In the genomic region with DNA sequence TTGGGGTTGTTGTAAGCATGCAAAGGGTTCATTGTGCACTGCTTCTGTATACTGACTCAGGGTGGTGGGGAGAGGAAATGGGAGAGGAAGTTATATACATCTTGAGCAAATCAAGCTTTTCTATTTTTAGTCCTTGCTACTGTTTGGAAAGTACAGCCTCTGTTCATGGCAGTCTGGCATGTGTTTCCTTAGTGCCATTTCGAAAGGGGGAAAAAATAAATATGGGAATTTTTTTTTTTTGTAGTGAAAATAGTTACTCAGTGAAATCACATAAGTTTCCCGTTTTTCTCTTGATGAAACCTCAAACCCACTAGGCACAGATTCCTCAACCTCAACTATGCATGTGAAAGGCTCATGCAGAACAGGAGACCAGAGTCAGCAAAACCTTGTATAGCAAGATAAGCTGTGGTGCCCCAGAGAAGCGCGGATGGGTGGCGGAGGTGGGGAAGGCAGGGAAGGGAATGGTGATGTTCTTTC, we compare ENCODE assay signal across 10 cellular contexts.
DNase-seq lines count a peak whose midpoint lies in the region; ATAC-seq, FAIRE-seq and TF ChIP-seq lines count a peak whose summit lies in the region.
"Had no signal": no experiment of that assay in that cellular context is flagged by ENCODE, and none has a peak within 500 bp of the region (broad histone marks: within the 10 kb centered on the region; RNA-seq: fewer than 3 reads in every experiment).

No MANE protein-coding gene starts in this region.

- in situ Hi-C loops in mammary epithelial cell (cut with MboI; ENCODE audit: low sequenced_read_pairs in 2 of 2), result no loop called here

- intact Hi-C loops in Right ventricle myocardium inferior (cut with DNase I), result loop anchor here (10.0 kb wide), 1 partner anchor 438 kb away; no protein-coding TSS in a partner anchor
- intact Hi-C loops in cardiac septum (cut with DNase I), result no loop called here
- intact Hi-C loops in mammary epithelial cell (cut with micrococcal nuclease), result no loop called here
- intact Hi-C loops in left colon (cut with DNase I, micrococcal nuclease), result no loop called here

- no peak overlapping the region for H3K4me2 ChIP-seq in mammary epithelial cell (ENCODE audit: insufficient read depth, low read depth, low read length)

- CTCF ChIA-PET in mammary epithelial cell (lab: Charles Lee; ENCODE audit: low non-redundant PET), result no interaction called here

- dilution Hi-C loops in mammary epithelial cell (cut with HindIII; ENCODE audit: low sequenced_read_pairs), result no loop called here

- peak; percentile 81 for ATAC-seq in Right ventricle myocardium inferior
- ATAC-seq in left colon, result peak; percentile 36
- ATAC-seq: activated CD4-positive, CD25-positive, alpha-beta regulatory T cell treated with anti-CD3 and anti-CD28 coated beads, Interleukin-2, amount 50 U/mL, for 24 hours; K562 had no signal

- TF ChIP-seq CTCF in mammary epithelial cell (conservative IDR thresholded peaks at IDR 0.05 in 1 of 2, IDR thresholded peaks at IDR 0.05 in 1 of 2; ENCODE audit: extremely low read depth in 1 of 2, insufficient read depth in 1 of 2, low read depth in 1 of 2, low read length in 2 of 2), result no peak

- FAIRE-seq in urothelium cell line (lab: Jason Lieb, UNC), result peak; percentile 42
- FAIRE-seq: K562 had no signal

- H3K4me3 ChIP-seq in mammary epithelial cell (replicated peaks in 1 of 3; ENCODE audit: insufficient read depth in 1 of 3, low read depth in 2 of 3, low read length in 3 of 3), result no peak overlapping the region
- H3K4me3 ChIP-seq: K562 had no signal

- H3K36me3 ChIP-seq in mammary epithelial cell (ENCODE audit: insufficient read depth, low read length), result no peaks in the 10 kb centered on the region

- no TSS peak for BruUV-seq in mammary epithelial cell (replicated peaks; lab: Mats Ljungman, UMichigan)

- no peaks in the 10 kb centered on the region for H4K20me1 ChIP-seq in mammary epithelial cell (ENCODE audit: insufficient read depth, low read length)

- 92% methylated on average over 5 of the region's 5 CpGs for WGBS in mammary epithelial cell (ENCODE audit: low coverage, missing lambda C conversion rate)

- peaks cover 6% of the 10 kb centered on the region for H3K9me3 ChIP-seq in mammary epithelial cell (replicated peaks; ENCODE audit: insufficient read depth, low read length)

- no peak overlapping the region for H2AFZ ChIP-seq in mammary epithelial cell (ENCODE audit: low read depth, low read length)

- no peaks in the 10 kb centered on the region for H3K4me1 ChIP-seq in mammary epithelial cell (ENCODE audit: insufficient read depth, low read length)

- no peaks in the 10 kb centered on the region for H3K79me2 ChIP-seq in mammary epithelial cell (ENCODE audit: insufficient read depth, low read length)

- H3K9ac ChIP-seq in mammary epithelial cell (ENCODE audit: insufficient read depth, low read length), result no peak overlapping the region

- H3K27me3 ChIP-seq in mammary epithelial cell (ENCODE audit: insufficient read depth, low read length), result no peaks in the 10 kb centered on the region

- H3K27ac ChIP-seq in mammary epithelial cell (ENCODE audit: insufficient read depth, low read depth, low read length), result no peak overlapping the region

- no peak for DNase-seq in Right ventricle myocardium inferior (ENCODE audit: missing footprints)
- no peak for DNase-seq in cardiac septum (ENCODE audit: low spot score)
- peak; percentile 25 for DNase-seq in mammary epithelial cell
- no peak for DNase-seq in left colon
- DNase-seq in urothelium cell line (ENCODE audit: low spot score), result peak; percentile 42
- no peak for DNase-seq in stimulated activated CD4-positive, alpha-beta T cell treated with anti-CD3 and anti-CD28 coated beads, Interleukin-2, amount 100 ng/mL, for 48 hours
- DNase-seq in COLO668 (lab: John Stamatoyannopoulos, UW; ENCODE audit: unreplicated experiment), result no peak
- no peak for DNase-seq in NCI-H1105 (lab: John Stamatoyannopoulos, UW)

Comparison
In these comparisons a context has a peak if more than half of its experiments do, and no peak if none do; other contexts are left out.
1. DNase-seq: peak in mammary epithelial cell (single experiment) and urothelium cell line (single experiment); none in Right ventricle myocardium inferior (single experiment), cardiac septum (single experiment), left colon (0 of 2), stimulated activated CD4-positive, alpha-beta T cell treated with anti-CD3 and anti-CD28 coated beads, Interleukin-2, amount 100 ng/mL, for 48 hours (0 of 2), COLO668 (single experiment) and NCI-H1105 (single experiment).